Comparison of ENCODE assay signal across 27 cellular contexts in the genomic region with DNA sequence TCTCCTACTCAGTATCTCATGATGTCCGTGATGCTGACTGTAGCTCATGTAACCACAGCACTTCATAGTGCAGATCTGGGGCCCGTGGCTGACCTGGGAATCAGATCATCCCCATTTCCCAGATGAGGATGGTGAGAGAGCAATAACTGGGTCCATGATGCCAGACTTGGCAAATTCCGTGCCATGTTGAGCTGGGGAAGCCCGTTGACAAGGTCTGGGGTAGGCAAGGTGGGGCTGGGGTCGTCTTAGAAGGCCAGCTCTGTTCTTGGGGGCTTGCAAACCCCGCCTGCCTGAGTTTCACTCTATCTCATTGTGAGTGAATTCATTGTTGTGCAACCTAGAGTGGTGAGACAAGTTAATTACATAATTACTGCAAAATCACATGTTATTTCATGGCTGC. TPM values are rescaled to one million over a fixed set of nuclear protein-coding genes. Genes with fewer than 3 reads are reported as not detected.
DNase-seq lines count a peak whose midpoint lies in the region; ATAC-seq and TF ChIP-seq lines count a peak whose summit lies in the region.
"Had no signal": no experiment of that assay in that cellular context is flagged by ENCODE, and none has a peak within 500 bp of the region (broad histone marks: within the 10 kb centered on the region; RNA-seq: fewer than 3 reads in every experiment).

No MANE protein-coding gene starts in this region.

- no peaks in the 10 kb centered on the region for H3K27me3 ChIP-seq in upper lobe of right lung
- H3K27me3 ChIP-seq: BE2C had no signal

- H3K4me1 ChIP-seq in upper lobe of right lung, result no peaks in the 10 kb centered on the region

- H3K4me3 ChIP-seq in epithelial cell of esophagus (ENCODE audit: low read length) (no peak overlapping the region), upper lobe of right lung (no peak overlapping the region)
- H3K4me3 ChIP-seq: GM23248 had no signal

- no peaks in the 10 kb centered on the region for H3K9me3 Mint-ChIP-seq in endothelial cell (ENCODE audit: unreplicated experiment)
- H3K9me3 Mint-ChIP-seq: T-cell had no signal

- H3K27ac Mint-ChIP-seq in endothelial cell (ENCODE audit: unreplicated experiment), result no peak overlapping the region
- H3K27ac Mint-ChIP-seq: T-cell had no signal

- peaks cover 13% of the 10 kb centered on the region for H3K27me3 Mint-ChIP-seq in endothelial cell (ENCODE audit: unreplicated experiment)

- ATAC-seq in upper lobe of right lung (no peak), GM21423 (IDR thresholded peaks at IDR 0.05; ENCODE audit: unreplicated experiment) (no peak)
- ATAC-seq: T-cell had no signal

- no peak overlapping the region for H3K27ac ChIP-seq in upper lobe of right lung
- H3K27ac ChIP-seq: GM23248 had no signal

- H3K4me3 Mint-ChIP-seq in endothelial cell (ENCODE audit: unreplicated experiment), result no peak overlapping the region
- H3K4me3 Mint-ChIP-seq: CD14-positive monocyte, T-cell had no signal

- no peaks in the 10 kb centered on the region for H3K36me3 ChIP-seq in upper lobe of right lung
- H3K36me3 ChIP-seq: BE2C had no signal

- no peaks in the 10 kb centered on the region for H3K36me3 Mint-ChIP-seq in endothelial cell (ENCODE audit: low read depth, unreplicated experiment)
- H3K36me3 Mint-ChIP-seq: CD14-positive monocyte, T-cell had no signal

- TF ChIP-seq CTCF in epithelial cell of esophagus (IDR thresholded peaks at IDR 0.05; ENCODE audit: insufficient read depth, low read depth, low read length, missing control alignments), result no peak
- no peak for TF ChIP-seq CTCF in upper lobe of right lung (IDR thresholded peaks at IDR 0.05)
- TF ChIP-seq CTCF in endothelial cell (IDR thresholded peaks at IDR 0.05; ENCODE audit: unreplicated experiment), result no peak

- peak; percentile 46 for DNase-seq in NCI-H1105 (lab: John Stamatoyannopoulos, UW)
- no peak for DNase-seq in NCI-H1105 treated with DMSO at 0.1 percent for 48 hours (lab: John Stamatoyannopoulos, UW)
- peak; percentile 43 for DNase-seq in NOMO-1 treated with DMSO at 0.1 percent for 48 hours (lab: John Stamatoyannopoulos, UW; ENCODE audit: unreplicated experiment)
- peak; percentile 20 for DNase-seq in epithelial cell of esophagus (ENCODE audit: low read depth)
- peak; percentile 53 for DNase-seq in upper lobe of right lung
- no peak for DNase-seq in endothelial cell (ENCODE audit: low spot score)
- DNase-seq in nucleus accumbens (lab: John Stamatoyannopoulos, UW), result no peak
- DNase-seq: 8988T, ACHN, BE2C, DMS153, GM23248, H7, NCI-H1048, NCI-H1436, NCI-H1930, NCI-H446, NCI-H524 treated with DMSO at 0.1 percent for 48 hours, Right ventricle myocardium superior, RPMI8226, T-cell had no signal

- no peaks in the 10 kb centered on the region for H3K9me3 ChIP-seq in upper lobe of right lung
- H3K9me3 ChIP-seq: BE2C had no signal

- intact Hi-C loops in upper lobe of right lung (cut with DNase I), result loop anchor here (10.0 kb wide), 1 partner anchor 343 kb away; no protein-coding TSS in a partner anchor

- H3K4me1 Mint-ChIP-seq in endothelial cell (ENCODE audit: unreplicated experiment), result peaks cover 8% of the 10 kb centered on the region
- H3K4me1 Mint-ChIP-seq: T-cell had no signal

RNA-seq across cellular contexts. Expression of gene LMO1, which starts 41.8 kb away (rescaled TPM):
- total RNA-seq in upper lobe of right lung, result not detected
- not detected for total RNA-seq in endothelial cell (ENCODE audit: unreplicated experiment)
- total RNA-seq: GM23248, HT-29, LHCN-M2, MCF 10A, SK-MEL-5, T-cell had no signal

RNA-seq across cellular contexts. Expression of gene RIC3, which starts 53.1 kb away (rescaled TPM):
- total RNA-seq in upper lobe of right lung, result 12.9 TPM
- 5.6 TPM for total RNA-seq in endothelial cell (ENCODE audit: unreplicated experiment)
- total RNA-seq: GM23248, HT-29, LHCN-M2 had no signal

Comparison
In these comparisons a context has a peak if more than half of its experiments do, and no peak if none do; other contexts are left out.
1. DNase-seq: peak in NCI-H1105 (single experiment), NOMO-1 treated with DMSO at 0.1 percent for 48 hours (single experiment), epithelial cell of esophagus (single experiment) and upper lobe of right lung (single experiment); none in NCI-H1105 treated with DMSO at 0.1 percent for 48 hours (single experiment), endothelial cell (single experiment) and nucleus accumbens (0 of 56).